In the genomic region with DNA sequence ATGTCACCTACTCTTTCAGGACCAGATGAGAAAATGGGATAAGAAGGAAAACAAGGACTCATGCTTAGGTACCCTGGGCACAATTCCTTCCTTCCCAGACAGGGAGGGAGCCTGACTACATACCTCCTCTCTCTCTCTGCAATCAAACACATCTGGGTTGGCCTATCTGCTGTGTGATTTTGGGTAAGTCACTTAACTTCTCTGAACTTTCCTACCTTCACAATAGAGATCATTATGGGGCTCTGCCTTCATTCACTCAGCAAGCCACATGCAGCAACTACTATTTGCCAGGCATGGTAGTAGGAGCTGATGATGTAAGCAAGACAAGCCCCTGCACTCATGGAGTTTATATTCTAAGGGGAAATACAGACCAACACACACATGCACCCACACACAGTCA, we compare ENCODE assay signal across 2 cellular contexts.
TF ChIP-seq lines count a peak whose summit lies in the region.

No MANE protein-coding gene starts in this region.

TF ChIP-seq in HepG2, 621 proteins besides CTCF, POLR2A, EP300 and RAD21:
- TF ChIP-seq ZNF235 (CRISPR knock-in tag; IDR thresholded peaks at IDR 0.05; ENCODE audit: borderline replicate concordance), result no peak
- TF ChIP-seq ZNF768 (CRISPR knock-in tag; IDR thresholded peaks at IDR 0.05), result peak; percentile 41; the same call in 1 of the 2 replicates

TF ChIP-seq in neural cell, 6 proteins besides CTCF, POLR2A, EP300 and RAD21:
- TF ChIP-seq POLR2AphosphoS5 (IDR thresholded peaks at IDR 0.05) (no peak), MXI1 (conservative IDR thresholded peaks at IDR 0.05; ENCODE audit: poor library complexity, severe bottlenecking) (no peak), TAF1 (IDR thresholded peaks at IDR 0.05; ENCODE audit: low read depth) (no peak), EZH2 (IDR thresholded peaks at IDR 0.05; ENCODE audit: borderline replicate concordance, insufficient read depth, low read length, poor library complexity, severe bottlenecking) (no peak), SMC3 (conservative IDR thresholded peaks at IDR 0.05; ENCODE audit: poor library complexity) (no peak)
- TF ChIP-seq, protein P1, sequence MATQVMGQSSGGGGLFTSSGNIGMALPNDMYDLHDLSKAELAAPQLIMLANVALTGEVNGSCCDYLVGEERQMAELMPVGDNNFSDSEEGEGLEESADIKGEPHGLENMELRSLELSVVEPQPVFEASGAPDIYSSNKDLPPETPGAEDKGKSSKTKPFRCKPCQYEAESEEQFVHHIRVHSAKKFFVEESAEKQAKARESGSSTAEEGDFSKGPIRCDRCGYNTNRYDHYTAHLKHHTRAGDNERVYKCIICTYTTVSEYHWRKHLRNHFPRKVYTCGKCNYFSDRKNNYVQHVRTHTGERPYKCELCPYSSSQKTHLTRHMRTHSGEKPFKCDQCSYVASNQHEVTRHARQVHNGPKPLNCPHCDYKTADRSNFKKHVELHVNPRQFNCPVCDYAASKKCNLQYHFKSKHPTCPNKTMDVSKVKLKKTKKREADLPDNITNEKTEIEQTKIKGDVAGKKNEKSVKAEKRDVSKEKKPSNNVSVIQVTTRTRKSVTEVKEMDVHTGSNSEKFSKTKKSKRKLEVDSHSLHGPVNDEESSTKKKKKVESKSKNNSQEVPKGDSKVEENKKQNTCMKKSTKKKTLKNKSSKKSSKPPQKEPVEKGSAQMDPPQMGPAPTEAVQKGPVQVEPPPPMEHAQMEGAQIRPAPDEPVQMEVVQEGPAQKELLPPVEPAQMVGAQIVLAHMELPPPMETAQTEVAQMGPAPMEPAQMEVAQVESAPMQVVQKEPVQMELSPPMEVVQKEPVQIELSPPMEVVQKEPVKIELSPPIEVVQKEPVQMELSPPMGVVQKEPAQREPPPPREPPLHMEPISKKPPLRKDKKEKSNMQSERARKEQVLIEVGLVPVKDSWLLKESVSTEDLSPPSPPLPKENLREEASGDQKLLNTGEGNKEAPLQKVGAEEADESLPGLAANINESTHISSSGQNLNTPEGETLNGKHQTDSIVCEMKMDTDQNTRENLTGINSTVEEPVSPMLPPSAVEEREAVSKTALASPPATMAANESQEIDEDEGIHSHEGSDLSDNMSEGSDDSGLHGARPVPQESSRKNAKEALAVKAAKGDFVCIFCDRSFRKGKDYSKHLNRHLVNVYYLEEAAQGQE (IDR thresholded peaks at IDR 0.05; ENCODE audit: borderline replicate concordance), result no peak
